Comparison of ENCODE assay signal across 7 cellular contexts in genomic region chr14:26598081-26598671, GRCh38. TPM values are rescaled to one million over a fixed set of nuclear protein-coding genes. Genes with fewer than 3 reads are reported as not detected.
DNase-seq lines count a peak whose midpoint lies in the region; ATAC-seq, FAIRE-seq and TF ChIP-seq lines count a peak whose summit lies in the region.

No MANE protein-coding gene starts in this region.

- H3K4me1 Mint-ChIP-seq in activated CD8-positive, alpha-beta memory T cell treated with anti-CD3 and anti-CD28 coated beads, Interleukin-2, amount 10 ng/mL, durations not matched to agents 7 days and 5 days, result peaks cover 2% of the 10 kb centered on the region
- H3K4me1 Mint-ChIP-seq in stimulated activated memory B cell treated with anti-CD40 and anti-IgM and Interleukin-4, amounts not matched to agents 10 μg/mL and 1 μg/mL and 100 μg/mL, for 72 hours, result no peaks in the 10 kb centered on the region

- DNase-seq in H54 (ENCODE audit: insufficient read length, low spot score) (peak; percentile 17), NCI-H2029 (lab: John Stamatoyannopoulos, UW) (peak; percentile 56), fibroblast of villous mesenchyme (ENCODE audit: low read depth) (peak; percentile 79), myocyte (ENCODE audit: low read depth) (peak; percentile 94), aorta (peak; percentile 85 to 90)
- DNase-seq in activated CD8-positive, alpha-beta memory T cell treated with anti-CD3 and anti-CD28 coated beads, Interleukin-2, amount 10 ng/mL, durations not matched to agents 7 days and 5 days, result no peak

- FAIRE-seq in H54 (lab: Jason Lieb, UNC), result no peak

- no peaks in the 10 kb centered on the region for H3K27me3 ChIP-seq in aorta (ENCODE audit: control insufficient read depth in 1 of 2, insufficient read depth in 2 of 2, low read length in 1 of 2)

- H3K36me3 Mint-ChIP-seq in activated CD8-positive, alpha-beta memory T cell treated with anti-CD3 and anti-CD28 coated beads, Interleukin-2, amount 10 ng/mL, durations not matched to agents 7 days and 5 days, result peaks cover 2% of the 10 kb centered on the region
- H3K36me3 Mint-ChIP-seq in stimulated activated memory B cell treated with anti-CD40 and anti-IgM and Interleukin-4, amounts not matched to agents 10 μg/mL and 1 μg/mL and 100 μg/mL, for 72 hours, result no peaks in the 10 kb centered on the region

- H3K27ac ChIP-seq in aorta (ENCODE audit: low read depth in 1 of 2, low read length in 2 of 2), result peak overlapping the region in 1 of 2 donors; percentile 7

- peak; percentile 45 for ATAC-seq in activated CD8-positive, alpha-beta memory T cell treated with anti-CD3 and anti-CD28 coated beads, Interleukin-2, amount 10 ng/mL, durations not matched to agents 7 days and 5 days
- ATAC-seq in aorta (ENCODE audit: low FRiP score), result peak; percentile 93
- no peak for ATAC-seq in stimulated activated memory B cell treated with anti-CD40 and anti-IgM and Interleukin-4, amounts not matched to agents 10 μg/mL and 1 μg/mL and 100 μg/mL, for 72 hours

- no peak overlapping the region for H3K4me3 Mint-ChIP-seq in activated CD8-positive, alpha-beta memory T cell treated with anti-CD3 and anti-CD28 coated beads, Interleukin-2, amount 10 ng/mL, durations not matched to agents 7 days and 5 days
- H3K4me3 Mint-ChIP-seq in stimulated activated memory B cell treated with anti-CD40 and anti-IgM and Interleukin-4, amounts not matched to agents 10 μg/mL and 1 μg/mL and 100 μg/mL, for 72 hours, result no peak overlapping the region

- peaks cover 0 to 1% of the 10 kb centered on the region in 2 donors for H3K4me1 ChIP-seq in aorta (ENCODE audit: control insufficient read depth in 1 of 2, insufficient read depth in 2 of 2, low read length in 2 of 2)

- WGBS in aorta, 2 donors, result 1% methylated on average over 42 to 54 of the region's 54 CpGs

- CTCF ChIA-PET in activated CD8-positive, alpha-beta memory T cell treated with anti-CD3 and anti-CD28 coated beads, Interleukin-2, amount 10 ng/mL, durations not matched to agents 7 days and 5 days (lab: Charles Lee), result no interaction called here

- H3K36me3 ChIP-seq in aorta (ENCODE audit: control insufficient read depth in 1 of 2, insufficient read depth in 2 of 2, low read length in 1 of 2), result no peaks in the 10 kb centered on the region

- no peak for TF ChIP-seq POLR2A in H54 (IDR thresholded peaks at IDR 0.05; ENCODE audit: low read depth, low read length)

- H3K27me3 Mint-ChIP-seq in activated CD8-positive, alpha-beta memory T cell treated with anti-CD3 and anti-CD28 coated beads, Interleukin-2, amount 10 ng/mL, durations not matched to agents 7 days and 5 days, result peaks cover 22% of the 10 kb centered on the region
- peaks cover 25% of the 10 kb centered on the region for H3K27me3 Mint-ChIP-seq in stimulated activated memory B cell treated with anti-CD40 and anti-IgM and Interleukin-4, amounts not matched to agents 10 μg/mL and 1 μg/mL and 100 μg/mL, for 72 hours

- H3K4me3 ChIP-seq in fibroblast of villous mesenchyme (ENCODE audit: low read depth, low read length) (peak overlapping the region; percentile 68), aorta (ENCODE audit: low read length in 2 of 2) (peak overlapping the region; percentile 83 to 84)

- H3K27ac Mint-ChIP-seq in activated CD8-positive, alpha-beta memory T cell treated with anti-CD3 and anti-CD28 coated beads, Interleukin-2, amount 10 ng/mL, durations not matched to agents 7 days and 5 days, result peak overlapping the region; percentile 40
- no peak overlapping the region for H3K27ac Mint-ChIP-seq in stimulated activated memory B cell treated with anti-CD40 and anti-IgM and Interleukin-4, amounts not matched to agents 10 μg/mL and 1 μg/mL and 100 μg/mL, for 72 hours

- H3K9me3 Mint-ChIP-seq in activated CD8-positive, alpha-beta memory T cell treated with anti-CD3 and anti-CD28 coated beads, Interleukin-2, amount 10 ng/mL, durations not matched to agents 7 days and 5 days (ENCODE audit: low read depth), result no peaks in the 10 kb centered on the region
- H3K9me3 Mint-ChIP-seq in stimulated activated memory B cell treated with anti-CD40 and anti-IgM and Interleukin-4, amounts not matched to agents 10 μg/mL and 1 μg/mL and 100 μg/mL, for 72 hours, result peaks cover 3% of the 10 kb centered on the region

- no peak for TF ChIP-seq CTCF in fibroblast of villous mesenchyme (IDR thresholded peaks at IDR 0.05; ENCODE audit: insufficient read depth, low read depth, low read length)

- intact Hi-C loops in aorta (cut with DNase I), result loop anchor here (5.0 kb wide), 3 partner anchors 71 to 206 kb away; no protein-coding TSS in a partner anchor

- H3K9me3 ChIP-seq in aorta (ENCODE audit: control insufficient read depth, low read length), result no peaks in the 10 kb centered on the region

RNA-seq across cellular contexts. Expression of gene NOVA1, which starts 0.3 kb away (rescaled TPM):
- total RNA-seq in activated CD8-positive, alpha-beta memory T cell treated with anti-CD3 and anti-CD28 coated beads, Interleukin-2, amount 10 ng/mL, durations not matched to agents 7 days and 5 days, result under 1 TPM in 1 of 2 experiments, not detected in 1; 0.42 TPM
- total RNA-seq in fibroblast of villous mesenchyme (1.9 and 6.9 TPM in 2 replicates), myocyte (1.5 and 2.5 TPM in 2 replicates), aorta (10 to 100 TPM; 13.8 to 38.7 TPM)
- polyA plus RNA-seq in myocyte (2012), result 2.0 TPM
- 10 to 100 TPM in 1 of 2 donors, 1 to 10 TPM in 1; 1.5 to 15.0 TPM for polyA plus RNA-seq in aorta
